Comparison of ENCODE assay signal across 13 cellular contexts in the genomic region with DNA sequence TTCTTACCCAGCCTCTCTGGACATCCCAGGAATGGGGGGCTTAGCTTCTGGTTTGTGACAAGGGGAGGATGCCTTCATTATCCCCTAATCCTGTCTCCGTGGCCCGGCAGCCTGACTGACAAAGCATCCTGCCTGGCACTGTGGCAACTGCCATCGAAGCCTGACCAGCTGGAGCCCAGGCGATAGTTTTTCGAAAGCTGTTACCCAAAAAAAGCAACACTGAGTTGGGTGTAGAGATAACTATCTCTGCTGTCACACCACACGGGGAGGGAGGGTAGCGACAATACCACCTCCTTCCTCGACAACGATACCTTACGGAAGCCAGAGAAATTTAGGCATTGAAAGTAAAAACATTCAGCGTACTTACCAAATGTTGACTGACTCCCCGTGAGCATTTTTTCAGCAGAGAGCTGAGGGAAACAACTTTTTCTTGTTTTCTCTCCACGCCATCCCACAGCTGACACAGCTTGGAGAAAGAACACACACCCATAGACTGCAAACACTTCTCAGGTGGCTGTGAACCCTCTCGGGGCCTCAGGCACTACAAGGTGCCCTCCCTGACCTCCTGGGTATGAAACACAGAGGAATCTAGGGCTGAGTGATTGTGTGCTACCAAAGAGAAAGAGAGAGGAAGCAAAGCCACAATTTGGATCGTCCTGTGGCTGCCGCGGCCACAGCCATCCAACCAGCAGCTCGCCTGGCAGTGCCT.
DNase-seq lines count a peak whose midpoint lies in the region; ATAC-seq and TF ChIP-seq lines count a peak whose summit lies in the region.
"Had no signal": no experiment of that assay in that cellular context is flagged by ENCODE, and none has a peak within 500 bp of the region (broad histone marks: within the 10 kb centered on the region; RNA-seq: fewer than 3 reads in every experiment).

No MANE protein-coding gene starts in this region.

- no peaks in the 10 kb centered on the region for H3K36me3 Mint-ChIP-seq in activated CD4-positive, alpha-beta memory T cell treated with anti-CD3 and anti-CD28 coated beads for 36 hours
- H3K36me3 Mint-ChIP-seq in activated naive CD8-positive, alpha-beta T cell treated with anti-CD3 and anti-CD28 coated beads for 36 hours = no peaks in the 10 kb centered on the region

- peaks cover 3% of the 10 kb centered on the region for H3K27me3 Mint-ChIP-seq in activated CD4-positive, alpha-beta memory T cell treated with anti-CD3 and anti-CD28 coated beads for 36 hours
- H3K27me3 Mint-ChIP-seq in activated naive CD8-positive, alpha-beta T cell treated with anti-CD3 and anti-CD28 coated beads for 36 hours = no peaks in the 10 kb centered on the region

- peak overlapping the region; percentile 68 for H3K4me3 Mint-ChIP-seq in activated CD4-positive, alpha-beta memory T cell treated with anti-CD3 and anti-CD28 coated beads for 36 hours
- peak overlapping the region; percentile 62 for H3K4me3 Mint-ChIP-seq in activated naive CD8-positive, alpha-beta T cell treated with anti-CD3 and anti-CD28 coated beads for 36 hours

- H3K36me3 ChIP-seq in A673 (ENCODE audit: insufficient read depth, low read length, poor library complexity, severe bottlenecking) = no peaks in the 10 kb centered on the region
- H3K36me3 ChIP-seq: BLaER1 treated with 17β-estradiol and CSF1 and Interleukin-3, amounts not matched to agents 10 nM and 100 nM; WERI-Rb-1 had no signal

- peaks cover 79% of the 10 kb centered on the region for H3K4me1 Mint-ChIP-seq in activated CD4-positive, alpha-beta memory T cell treated with anti-CD3 and anti-CD28 coated beads for 36 hours (ENCODE audit: low read depth)
- H3K4me1 Mint-ChIP-seq in activated naive CD8-positive, alpha-beta T cell treated with anti-CD3 and anti-CD28 coated beads for 36 hours = peaks cover 78% of the 10 kb centered on the region

- intact Hi-C loops in activated CD4-positive, alpha-beta memory T cell treated with anti-CD3 and anti-CD28 coated beads for 36 hours (cut with micrococcal nuclease) = loop anchor here (2.0 to 10.0 kb wide), 5 partner anchors 14 to 449 kb away; no protein-coding TSS in a partner anchor
- intact Hi-C loops in A673 (cut with micrococcal nuclease; ENCODE audit: unreplicated experiment) = no loop called here

- TF ChIP-seq CTCF in A673 (conservative IDR thresholded peaks at IDR 0.05; ENCODE audit: low read depth, low read length) = no peak

- DNase-seq in Jurkat, Clone E6-1 (ENCODE audit: low read depth, low spot score) = peak; percentile 62
- peak; percentile 83 for DNase-seq in activated CD4-positive, alpha-beta memory T cell treated with anti-CD3 and anti-CD28 coated beads for 36 hours
- DNase-seq in activated naive CD8-positive, alpha-beta T cell treated with anti-CD3 and anti-CD28 coated beads for 36 hours = peak; percentile 53
- DNase-seq in stimulated activated CD4-positive, alpha-beta T cell treated with anti-CD3 and anti-CD28 coated beads, Interleukin-2, amount 100 ng/mL, for 24 hours = peak; percentile 38 to 41
- DNase-seq in occipital lobe (lab: John Stamatoyannopoulos, UW) (no peak), A673 (ENCODE audit: low spot score) (no peak)
- DNase-seq: mammary epithelial cell, MM.1S, NCI-H2227 treated with DMSO at 0.1 percent for 48 hours, WERI-Rb-1 had no signal

- H3K27ac ChIP-seq in A673 (ENCODE audit: low read depth, low read length, poor library complexity, severe bottlenecking) = no peak overlapping the region
- H3K27ac ChIP-seq: BLaER1 treated with 17β-estradiol and CSF1 and Interleukin-3, amounts not matched to agents 10 nM and 100 nM; WERI-Rb-1 had no signal

- H3K4me1 ChIP-seq in A673 (ENCODE audit: insufficient read depth, low read length, poor library complexity, severe bottlenecking) = no peaks in the 10 kb centered on the region
- H3K4me1 ChIP-seq: BLaER1 treated with 17β-estradiol and CSF1 and Interleukin-3, amounts not matched to agents 10 nM and 100 nM had no signal

- no peaks in the 10 kb centered on the region for H3K27me3 ChIP-seq in A673 (replicated peaks; ENCODE audit: insufficient read depth, low read depth, low read length, poor library complexity)
- H3K27me3 ChIP-seq: BLaER1 treated with 17β-estradiol and CSF1 and Interleukin-3, amounts not matched to agents 10 nM and 100 nM had no signal

- no peaks in the 10 kb centered on the region for H3K9me3 Mint-ChIP-seq in activated CD4-positive, alpha-beta memory T cell treated with anti-CD3 and anti-CD28 coated beads for 36 hours
- H3K9me3 Mint-ChIP-seq in activated naive CD8-positive, alpha-beta T cell treated with anti-CD3 and anti-CD28 coated beads for 36 hours = no peaks in the 10 kb centered on the region

- no peaks in the 10 kb centered on the region for H3K9me3 ChIP-seq in A673 (ENCODE audit: low read depth, low read length, poor library complexity, severe bottlenecking)
- H3K9me3 ChIP-seq: BLaER1 treated with 17β-estradiol and CSF1 and Interleukin-3, amounts not matched to agents 10 nM and 100 nM had no signal

- CTCF ChIA-PET in activated CD4-positive, alpha-beta memory T cell treated with anti-CD3 and anti-CD28 coated beads for 36 hours (lab: Charles Lee) = interaction anchor here (0.9 to 1.9 kb wide), 8 partner anchors 43 to 320 kb away, joined by 3 to 7 read pairs (median 4); no protein-coding TSS in a partner anchor
- CTCF ChIA-PET in A673 (lab: Charles Lee) = interaction anchor here (0.6 kb wide), 1 partner anchor 278 kb away, joined by 9 read pairs; no protein-coding TSS in a partner anchor

- POLR2A ChIA-PET in activated CD4-positive, alpha-beta memory T cell treated with anti-CD3 and anti-CD28 coated beads for 36 hours (lab: Charles Lee) = interaction anchor here (0.9 to 1.8 kb wide), 6 partner anchors 34 to 145 kb away, joined by 3 to 5 read pairs (median 4); no protein-coding TSS in a partner anchor
- POLR2A ChIA-PET in A673 (lab: Charles Lee; ENCODE audit: low non-redundant PET) = no interaction called here

- no TSS peak for BruUV-seq in A673 (replicated peaks; lab: Mats Ljungman, UMichigan)

- H3K27ac Mint-ChIP-seq in activated CD4-positive, alpha-beta memory T cell treated with anti-CD3 and anti-CD28 coated beads for 36 hours = peak overlapping the region; percentile 74
- H3K27ac Mint-ChIP-seq in activated naive CD8-positive, alpha-beta T cell treated with anti-CD3 and anti-CD28 coated beads for 36 hours = peak overlapping the region; percentile 58

- H3K4me3 ChIP-seq in Jurkat, Clone E6-1 (ENCODE audit: low read length) = peak overlapping the region; percentile 7; the same call in 1 of the 2 replicates
- no peak overlapping the region for H3K4me3 ChIP-seq in A673 (ENCODE audit: low read depth, low read length, poor library complexity, severe bottlenecking)
- H3K4me3 ChIP-seq: BLaER1 treated with 17β-estradiol and CSF1 and Interleukin-3, amounts not matched to agents 10 nM and 100 nM had no signal

- no peak for ATAC-seq in GM18870 (IDR thresholded peaks at IDR 0.05; ENCODE audit: unreplicated experiment)
- ATAC-seq in GM21723 (IDR thresholded peaks at IDR 0.05; ENCODE audit: unreplicated experiment) = no peak

Comparison
In these comparisons a context has a peak if more than half of its experiments do, and no peak if none do; other contexts are left out.
1. DNase-seq: peak in Jurkat, Clone E6-1 (single experiment), activated CD4-positive, alpha-beta memory T cell treated with anti-CD3 and anti-CD28 coated beads for 36 hours (single experiment), activated naive CD8-positive, alpha-beta T cell treated with anti-CD3 and anti-CD28 coated beads for 36 hours (single experiment) and stimulated activated CD4-positive, alpha-beta T cell treated with anti-CD3 and anti-CD28 coated beads, Interleukin-2, amount 100 ng/mL, for 24 hours (2 of 2); none in occipital lobe (single experiment) and A673 (single experiment).